Comparison of ENCODE assay signal across 15 cellular contexts in genomic region chr1:115726161-115726560, GRCh38. TPM values are rescaled to one million over a fixed set of nuclear protein-coding genes. Genes with fewer than 3 reads are reported as not detected.
"Had no signal": no experiment of that assay in that cellular context is flagged by ENCODE, and none has a peak within 500 bp of the region (broad histone marks: within the 10 kb centered on the region; RNA-seq: fewer than 3 reads in every experiment).

No MANE protein-coding gene starts in this region.

- H3K36me3 ChIP-seq: ovary, SJCRH30 had no signal

- H3K4me1 Mint-ChIP-seq: activated CD8-positive, alpha-beta memory T cell treated with anti-CD3 and anti-CD28 coated beads, Interleukin-2, amount 10 ng/mL, durations not matched to agents 7 days and 5 days had no signal

- H3K36me3 Mint-ChIP-seq: activated CD8-positive, alpha-beta memory T cell treated with anti-CD3 and anti-CD28 coated beads, Interleukin-2, amount 10 ng/mL, durations not matched to agents 7 days and 5 days; activated naive CD4-positive, alpha-beta T cell treated with anti-CD3 and anti-CD28 coated beads, Interleukin-2, amount 50 U/mL, for 72 hours; natural killer cell treated with Interleukin-12 subunit alpha and Interleukin-12 subunit beta and Interleukin-15 and Interleukin-18, amount 100 ng/mL, for 72 hours had no signal

- H3K9me3 ChIP-seq: ovary, SJCRH30 had no signal

- ATAC-seq: activated CD8-positive, alpha-beta memory T cell treated with anti-CD3 and anti-CD28 coated beads, Interleukin-2, amount 10 ng/mL, durations not matched to agents 7 days and 5 days; activated naive CD4-positive, alpha-beta T cell treated with anti-CD3 and anti-CD28 coated beads, Interleukin-2, amount 50 U/mL, for 72 hours; natural killer cell treated with Interleukin-12 subunit alpha and Interleukin-12 subunit beta and Interleukin-15 and Interleukin-18, amount 100 ng/mL, for 72 hours had no signal

- H3K27ac Mint-ChIP-seq: activated CD8-positive, alpha-beta memory T cell treated with anti-CD3 and anti-CD28 coated beads, Interleukin-2, amount 10 ng/mL, durations not matched to agents 7 days and 5 days; activated naive CD4-positive, alpha-beta T cell treated with anti-CD3 and anti-CD28 coated beads, Interleukin-2, amount 50 U/mL, for 72 hours; activated T-cell treated with anti-CD3 and anti-CD28 coated beads, Interleukin-2, amount 50 U/mL, for 24 hours; natural killer cell treated with Interleukin-12 subunit alpha and Interleukin-12 subunit beta and Interleukin-15 and Interleukin-18, amount 100 ng/mL, for 72 hours had no signal

- H3K4me3 Mint-ChIP-seq: activated CD8-positive, alpha-beta memory T cell treated with anti-CD3 and anti-CD28 coated beads, Interleukin-2, amount 10 ng/mL, durations not matched to agents 7 days and 5 days; activated T-cell treated with anti-CD3 and anti-CD28 coated beads, Interleukin-2, amount 50 U/mL, for 24 hours; natural killer cell treated with Interleukin-12 subunit alpha and Interleukin-12 subunit beta and Interleukin-15 and Interleukin-18, amount 100 ng/mL, for 72 hours had no signal

- H3K27me3 ChIP-seq: dorsolateral prefrontal cortex, ovary, SJCRH30 had no signal

- H3K4me3 ChIP-seq: dorsolateral prefrontal cortex, ovary, SJCRH30, skin epidermis had no signal

- H3K9me3 Mint-ChIP-seq: activated T-cell treated with anti-CD3 and anti-CD28 coated beads, Interleukin-2, amount 50 U/mL, for 24 hours; natural killer cell treated with Interleukin-12 subunit alpha and Interleukin-12 subunit beta and Interleukin-15 and Interleukin-18, amount 100 ng/mL, for 72 hours had no signal

- DNase-seq: activated CD4-positive, alpha-beta T cell treated with anti-CD3 and anti-CD28 coated beads, Interleukin-2, amount 50 U/mL, for 4 hours; activated CD8-positive, alpha-beta memory T cell treated with anti-CD3 and anti-CD28 coated beads, Interleukin-2, amount 10 ng/mL, durations not matched to agents 7 days and 5 days; activated effector memory CD4-positive, alpha-beta T cell treated with Interleukin-2 at 50 U/mL for 16 hours; activated T-cell treated with anti-CD3 and anti-CD28 coated beads, Interleukin-2, amount 50 U/mL, for 24 hours; anterior cingulate cortex; dorsolateral prefrontal cortex; kidney; SJCRH30 had no signal

- H3K27ac ChIP-seq: dorsolateral prefrontal cortex, ovary, SJCRH30, skin epidermis had no signal

RNA-seq across cellular contexts. Expression of gene CASQ2, which starts 42.4 kb away (rescaled TPM):
- total RNA-seq: activated CD8-positive, alpha-beta memory T cell treated with anti-CD3 and anti-CD28 coated beads, Interleukin-2, amount 10 ng/mL, durations not matched to agents 7 days and 5 days; activated naive CD4-positive, alpha-beta T cell treated with anti-CD3 and anti-CD28 coated beads, Interleukin-2, amount 50 U/mL, for 72 hours; mononuclear cell; natural killer cell treated with Interleukin-12 subunit alpha and Interleukin-12 subunit beta and Interleukin-15 and Interleukin-18, amount 100 ng/mL, for 72 hours; renal cortical epithelial cell; T-helper 2 cell treated with Interferon-gamma antibody and Interleukin-4, amounts not matched to agents 100 ng/mL and 5 ng/mL, for 36 hours had no signal
